Comparison of ENCODE assay signal across 8 cellular contexts in genomic region chr15:85407421-85408269, GRCh38. TPM values are rescaled to one million over a fixed set of nuclear protein-coding genes. Genes with fewer than 3 reads are reported as not detected.
DNase-seq lines count a peak whose midpoint lies in the region; ATAC-seq, FAIRE-seq and TF ChIP-seq lines count a peak whose summit lies in the region.

No MANE protein-coding gene starts in this region.

- H3K4me3 ChIP-seq in AG09309 (ENCODE audit: control insufficient read depth, low read depth, low read length) (no peak overlapping the region), H1 (ENCODE audit: extremely low read depth in 1 of 4, insufficient read depth in 2 of 4, low read depth in 3 of 4, low read length in 4 of 4) (no peak overlapping the region)

- H3K36me3 Mint-ChIP-seq in T-helper 17 cell (ENCODE audit: low read depth) (no peaks in the 10 kb centered on the region), progenitor cell of endocrine pancreas (ENCODE audit: insufficient read depth) (peaks cover 13% of the 10 kb centered on the region)

- H3K9me3 Mint-ChIP-seq in progenitor cell of endocrine pancreas (ENCODE audit: low read depth): peaks cover 13% of the 10 kb centered on the region

- H3K36me3 ChIP-seq in H1 (ENCODE audit: control insufficient read depth in 2 of 4, insufficient read depth in 4 of 4, low read length in 3 of 4): no peaks in the 10 kb centered on the region

- no peak overlapping the region for H3K9ac ChIP-seq in H1 (replicated peaks in 1 of 4; ENCODE audit: extremely low read depth in 1 of 4, low read depth in 3 of 4, low read length in 3 of 4)

- H3K4me2 ChIP-seq in H1 (ENCODE audit: insufficient read depth in 1 of 2, low read depth in 2 of 2, low read length in 2 of 2): no peak overlapping the region

- H2BK5ac ChIP-seq in H1 (ENCODE audit: low read depth, low read length): 0 out of 2 replicates have a peak overlapping the region, but pooled peaks have one; percentile 21

- no peak overlapping the region for H2BK120ac ChIP-seq in H1 (replicated peaks; ENCODE audit: low read depth, low read length)

- H3K27ac Mint-ChIP-seq in T-helper 17 cell (peak overlapping the region; percentile 4), progenitor cell of endocrine pancreas (peak overlapping the region; percentile 11)

- TF ChIP-seq CTCF in AG09309 (IDR thresholded peaks at IDR 0.05; ENCODE audit: control insufficient read depth, insufficient read depth, low read depth, low read length, missing control alignments): no peak
- no peak for TF ChIP-seq CTCF in H1 (IDR thresholded peaks at IDR 0.05; ENCODE audit: control extremely low read depth in 1 of 3, insufficient read depth in 1 of 3, low read depth in 1 of 3, low read length in 3 of 3)
- no peak for TF ChIP-seq CTCF in progenitor cell of endocrine pancreas (IDR thresholded peaks at IDR 0.05; ENCODE audit: unreplicated experiment)

- H2BK12ac ChIP-seq in H1 (ENCODE audit: low read depth, low read length): no peak overlapping the region

- no peak overlapping the region for H3K23ac ChIP-seq in H1 (ENCODE audit: insufficient read length)

- no peak overlapping the region for H3K56ac ChIP-seq in H1 (replicated peaks; ENCODE audit: insufficient read length, low read depth, low read length)

- no peak for TF ChIP-seq EP300 in H1 (IDR thresholded peaks at IDR 0.05; ENCODE audit: borderline replicate concordance in 1 of 2, low read depth in 2 of 2, low read length in 2 of 2)

- peak overlapping the region; percentile 10 for H3K4me3 Mint-ChIP-seq in T-helper 17 cell
- H3K4me3 Mint-ChIP-seq in progenitor cell of endocrine pancreas (ENCODE audit: low read depth): no peak overlapping the region

- H3K4me1 Mint-ChIP-seq in T-helper 17 cell (peaks cover 50% of the 10 kb centered on the region), progenitor cell of endocrine pancreas (ENCODE audit: low read depth) (peaks cover 44% of the 10 kb centered on the region)

- H3K14ac ChIP-seq in H1 (ENCODE audit: insufficient read length): no peak overlapping the region

- H3K27me3 Mint-ChIP-seq in T-helper 17 cell: no peaks in the 10 kb centered on the region
- no peaks in the 10 kb centered on the region for H3K27me3 Mint-ChIP-seq in progenitor cell of endocrine pancreas

- no peak overlapping the region for H4K5ac ChIP-seq in H1 (ENCODE audit: insufficient read length, low read depth, low read length)

- no peak overlapping the region for H4K91ac ChIP-seq in H1 (replicated peaks; ENCODE audit: insufficient read length, low read length)

- POLR2A ChIA-PET in H1 (lab: Charles Lee; ENCODE audit: partially characterized antibody): interaction anchor here (0.6 kb wide), 1 partner anchor 11 kb away, joined by 3 read pairs; no protein-coding TSS in a partner anchor

- peaks cover 0 to 7% (median 2%) of the 10 kb centered on the region in 4 experiments; a peak in 3 of 7 replicates for H3K4me1 ChIP-seq in H1 (replicated peaks in 1 of 4; ENCODE audit: control insufficient read depth in 3 of 4, insufficient read depth in 4 of 4, low read length in 3 of 4)

- no peak overlapping the region for H2BK20ac ChIP-seq in H1 (ENCODE audit: low read length)

- peaks cover 2 to 15% of the 10 kb centered on the region in 2 experiments for H4K20me1 ChIP-seq in H1 (replicated peaks in 1 of 2; ENCODE audit: control insufficient read depth in 1 of 2, insufficient read depth in 2 of 2, low read length in 2 of 2)

- no peaks in the 10 kb centered on the region; the same call in none of the 2 replicates for H3K79me1 ChIP-seq in H1 (ENCODE audit: low read depth, low read length)

- no peak for TF ChIP-seq RAD21 in H1 (IDR thresholded peaks at IDR 0.05 in 1 of 2, conservative IDR thresholded peaks at IDR 0.05 in 1 of 2; ENCODE audit: low read depth in 2 of 2, low read length in 2 of 2)

- no peak for FAIRE-seq in H1 (lab: Jason Lieb, UNC)

- H3K79me2 ChIP-seq in H1 (ENCODE audit: control insufficient read depth in 1 of 2, insufficient read depth in 2 of 2, low read length in 2 of 2): peaks cover 10 to 93% of the 10 kb centered on the region in 2 experiments; a peak in 3 of 4 replicates

- 91% methylated on average over 6 of the region's 6 CpGs; no CpG with 5 or more reads in 1 of the 2 experiments for WGBS in H1 (ENCODE audit: extremely low coverage in 1 of 2, insufficient coverage in 1 of 2, insufficient read length in 1 of 2, insufficient replicate concordance in 2 of 2, low coverage in 1 of 2, low lambda C conversion rate in 2 of 2, missing lambda C conversion rate in 1 of 2), 2 experiments

- H3K9me3 ChIP-seq in T-helper 17 cell (ENCODE audit: control insufficient read depth, low read length, poor library complexity, severe bottlenecking) (no peaks in the 10 kb centered on the region), H1 (ENCODE audit: insufficient read depth in 2 of 2, low read depth in 1 of 2, low read length in 1 of 2) (no peaks in the 10 kb centered on the region)

- no peak overlapping the region for H3K27ac ChIP-seq in H1 (ENCODE audit: low read depth, low read length)

- no peaks in the 10 kb centered on the region for H3K23me2 ChIP-seq in H1 (ENCODE audit: low read depth, low read length)

- H4K8ac ChIP-seq in H1 (ENCODE audit: extremely low read depth, insufficient read depth, low read length): no peak overlapping the region

- H2AFZ ChIP-seq in H1 (ENCODE audit: low read length): no peak overlapping the region

- DNase-seq in AG09309 (ENCODE audit: low read depth) (peak; percentile 61), T-helper 17 cell (no peak), H1 (ENCODE audit: low read depth in 1 of 2, low spot score in 2 of 2) (no peak), progenitor cell of endocrine pancreas (ENCODE audit: low spot score, unreplicated experiment) (no peak), islet precursor cell (no peak), NCI-H1694 treated with DMSO at 0.1 percent for 48 hours (lab: John Stamatoyannopoulos, UW) (no peak)

- H2AK5ac ChIP-seq in H1 (ENCODE audit: low read depth, low read length): no peak overlapping the region

- no peak overlapping the region for H3K18ac ChIP-seq in H1 (ENCODE audit: extremely low read depth, low read length)

- peak overlapping the region; percentile 61 for H3K4ac ChIP-seq in H1 (replicated peaks; ENCODE audit: insufficient read length, low read depth, low read length)

- H3K27me3 ChIP-seq in H1 (replicated peaks in 1 of 4; ENCODE audit: control insufficient read depth in 3 of 4, extremely low read depth in 1 of 4, insufficient read depth in 3 of 4, low read length in 3 of 4): no peaks in the 10 kb centered on the region

- H2BK15ac ChIP-seq in H1 (ENCODE audit: low read length): no peak overlapping the region

- CTCF ChIA-PET in H1 (lab: Charles Lee; ENCODE audit: partially characterized antibody): interaction anchor here (1.1 to 1.4 kb wide), 2 partner anchors 9 to 14 kb away, joined by 3 to 5 read pairs; no protein-coding TSS in a partner anchor

- ATAC-seq in GM19025 (IDR thresholded peaks at IDR 0.05; ENCODE audit: low read depth, unreplicated experiment) (peak; percentile 32), HG03457 (IDR thresholded peaks at IDR 0.05; ENCODE audit: unreplicated experiment) (peak; percentile 42), T-helper 17 cell (peak; percentile 81)

- no peak for TF ChIP-seq POLR2A in H1 (IDR thresholded peaks at IDR 0.05; ENCODE audit: control extremely low read depth in 1 of 2, low read depth in 2 of 2, low read length in 2 of 2)

TF ChIP-seq in H1, 55 proteins besides CTCF, POLR2A, EP300 and RAD21:
- TF ChIP-seq HDAC2 (IDR thresholded peaks at IDR 0.05; ENCODE audit: borderline replicate concordance in 1 of 2, low read depth in 2 of 2, low read length in 2 of 2) (no peak), CBX5 (IDR thresholded peaks at IDR 0.05; ENCODE audit: low read depth, low read length) (no peak), NRF1 (IDR thresholded peaks at IDR 0.05; ENCODE audit: low read depth, low read length) (no peak), GTF2F1 (IDR thresholded peaks at IDR 0.05; ENCODE audit: borderline replicate concordance, low read depth, low read length) (no peak)
- TF ChIP-seq, protein P1, sequence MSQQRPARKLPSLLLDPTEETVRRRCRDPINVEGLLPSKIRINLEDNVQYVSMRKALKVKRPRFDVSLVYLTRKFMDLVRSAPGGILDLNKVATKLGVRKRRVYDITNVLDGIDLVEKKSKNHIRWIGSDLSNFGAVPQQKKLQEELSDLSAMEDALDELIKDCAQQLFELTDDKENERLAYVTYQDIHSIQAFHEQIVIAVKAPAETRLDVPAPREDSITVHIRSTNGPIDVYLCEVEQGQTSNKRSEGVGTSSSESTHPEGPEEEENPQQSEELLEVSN (IDR thresholded peaks at IDR 0.05): no peak
TF ChIP-seq in H1: peak in this region for 0.

RNA-seq across cellular contexts. Expression of gene AKAP13, which starts 27.2 kb away (rescaled TPM):
- total RNA-seq in T-helper 17 cell: 100 to 1,000 TPM; 426 to 437 TPM
- 46.2 and 59.8 TPM in 2 replicates for total RNA-seq in H1 (2021; fragmentation: NEBNext Ultra II Directional; extraction: Animal tissue kit (Norgen Biotek cat#: 25700))
- 14.0 and 19.2 TPM in 2 replicates for polyA plus RNA-seq in H1 (2011; rRNA removed)
- 11.7 TPM for polyA plus RNA-seq in H1 (2011; cell fraction: cytosol; rRNA removed)
- polyA plus RNA-seq in H1 (2011; cell fraction: nucleus; rRNA removed): 38.2 TPM
- polyA plus RNA-seq in H1 (2012, experiment 1 of 2): 22.8 to 27.4 TPM (median 23.5 TPM) in 4 replicates
- 0.80 TPM for polyA plus RNA-seq in H1 (2012, experiment 2 of 2)
- 10.7 TPM for polyA plus RNA-seq in H1 (2013, experiment 1 of 2)
- 10.4 TPM for polyA plus RNA-seq in H1 (2013, experiment 2 of 2)
- 58.1 and 92.9 TPM in 2 replicates for polyA minus RNA-seq in H1 (2011; rRNA and poly(A)+ RNA removed)
- 45.2 TPM for polyA minus RNA-seq in H1 (2011; cell fraction: cytosol; rRNA and poly(A)+ RNA removed)
- 127 TPM for polyA minus RNA-seq in H1 (2011; cell fraction: nucleus; rRNA and poly(A)+ RNA removed)
- 114 and 119 TPM in 2 replicates for total RNA-seq in progenitor cell of endocrine pancreas
